In genomic region chr15:66850078-66850991, GRCh38 we compare ENCODE assay signal across 11 cellular contexts.
DNase-seq lines count a peak whose midpoint lies in the region; ATAC-seq and TF ChIP-seq lines count a peak whose summit lies in the region.
"Had no signal": no experiment of that assay in that cellular context is flagged by ENCODE, and none has a peak within 500 bp of the region (broad histone marks: within the 10 kb centered on the region; RNA-seq: fewer than 3 reads in every experiment).

No MANE protein-coding gene starts in this region.

- no peak for TF ChIP-seq CTCF in coronary artery (IDR thresholded peaks at IDR 0.05)
- no peak for TF ChIP-seq CTCF in mesothelial cell of epicardium (IDR thresholded peaks at IDR 0.05; ENCODE audit: unreplicated experiment)

- DNase-seq in activated CD8-positive, alpha-beta memory T cell treated with anti-CD3 and anti-CD28 coated beads for 24 hours: peak; percentile 50
- no peak for DNase-seq in activated CD8-positive, alpha-beta memory T cell treated with anti-CD3 and anti-CD28 coated beads, Interleukin-2, amount 50 U/mL, for 4 hours
- DNase-seq in coronary artery (ENCODE audit: low spot score): peak; percentile 83
- no peak for DNase-seq in mesothelial cell of epicardium (ENCODE audit: low spot score in 2 of 2, unreplicated experiment in 2 of 2)
- DNase-seq in aorta: peak; percentile 76 to 83
- DNase-seq in effector memory CD4-positive, alpha-beta T cell: no peak
- no peak for DNase-seq in NCI-H187 (lab: John Stamatoyannopoulos, UW)

- no peaks in the 10 kb centered on the region for H3K27me3 Mint-ChIP-seq in mesothelial cell of epicardium (ENCODE audit: low read depth)

- peaks cover 72% of the 10 kb centered on the region for H3K4me1 Mint-ChIP-seq in mesothelial cell of epicardium

- peak overlapping the region; percentile 97 for H3K27ac Mint-ChIP-seq in mesothelial cell of epicardium
- H3K27ac Mint-ChIP-seq: activated T-helper 2 cell treated with anti-CD3 and anti-CD28 coated beads, Interferon-gamma antibody, Interleukin-2, Interleukin-4, amounts not matched to agents 10 μg/mL and 5 μg/mL and 100 μg/mL, durations not matched to agents 14 hours and 24 hours and 36 hours; effector memory CD8-positive, alpha-beta T cell; T-cell had no signal

- H3K4me3 Mint-ChIP-seq in mesothelial cell of epicardium: peak overlapping the region; percentile 30

- 13 to 16% methylated on average over 25 of the region's 25 CpGs for WGBS in aorta, 2 donors

- H3K4me1 ChIP-seq in aorta (ENCODE audit: control insufficient read depth in 1 of 2, insufficient read depth in 2 of 2, low read length in 2 of 2): no peaks in the 10 kb centered on the region
- H3K4me1 ChIP-seq in effector memory CD4-positive, alpha-beta T cell (ENCODE audit: control insufficient read depth, insufficient read depth, low read length, poor library complexity, severe bottlenecking): no peaks in the 10 kb centered on the region

- no peaks in the 10 kb centered on the region for H3K9me3 Mint-ChIP-seq in mesothelial cell of epicardium
- H3K9me3 Mint-ChIP-seq: activated T-helper 2 cell treated with anti-CD3 and anti-CD28 coated beads, Interferon-gamma antibody, Interleukin-2, Interleukin-4, amounts not matched to agents 10 μg/mL and 5 μg/mL and 100 μg/mL, durations not matched to agents 14 hours and 24 hours and 36 hours; effector memory CD8-positive, alpha-beta T cell; T-cell had no signal

- intact Hi-C loops in aorta (cut with DNase I): loop anchor here (2.0 to 5.0 kb wide), 4 partner anchors 76 to 248 kb away; partner anchors contain the start of gene SMAD6 (in 1 of the 2)

- H3K27ac ChIP-seq in coronary artery (peak overlapping the region; percentile 85 to 91), aorta (ENCODE audit: low read depth in 1 of 2, low read length in 2 of 2) (peak overlapping the region; percentile 52 to 90)
- H3K27ac ChIP-seq in effector memory CD4-positive, alpha-beta T cell (ENCODE audit: insufficient read depth, low read length, poor library complexity, severe bottlenecking): no peak overlapping the region

- peak; percentile 22 for ATAC-seq in aorta (ENCODE audit: low FRiP score)
- no peak for ATAC-seq in HG03571 (IDR thresholded peaks at IDR 0.05; ENCODE audit: unreplicated experiment)

- no peaks in the 10 kb centered on the region for H3K36me3 ChIP-seq in aorta (ENCODE audit: control insufficient read depth in 1 of 2, insufficient read depth in 2 of 2, low read length in 1 of 2)
- H3K36me3 ChIP-seq in effector memory CD4-positive, alpha-beta T cell (ENCODE audit: control insufficient read depth, insufficient read depth, low read length): no peaks in the 10 kb centered on the region

- peak overlapping the region; percentile 21 for H3K4me3 ChIP-seq in coronary artery
- no peak overlapping the region for H3K4me3 ChIP-seq in aorta (ENCODE audit: low read length in 2 of 2)
- H3K4me3 ChIP-seq in effector memory CD4-positive, alpha-beta T cell (ENCODE audit: insufficient read depth, low read depth, low read length, poor library complexity, severe bottlenecking): no peak overlapping the region

- H3K27me3 ChIP-seq in aorta (ENCODE audit: control insufficient read depth in 1 of 2, insufficient read depth in 2 of 2, low read length in 1 of 2): no peaks in the 10 kb centered on the region
- no peaks in the 10 kb centered on the region for H3K27me3 ChIP-seq in effector memory CD4-positive, alpha-beta T cell (replicated peaks; ENCODE audit: control insufficient read depth, insufficient read depth, low read length, poor library complexity, severe bottlenecking)

- no peaks in the 10 kb centered on the region for H3K36me3 Mint-ChIP-seq in mesothelial cell of epicardium
- H3K36me3 Mint-ChIP-seq: T-cell had no signal

- no peaks in the 10 kb centered on the region for H3K9me3 ChIP-seq in aorta (ENCODE audit: control insufficient read depth, low read length)
- no peaks in the 10 kb centered on the region for H3K9me3 ChIP-seq in effector memory CD4-positive, alpha-beta T cell (ENCODE audit: control insufficient read depth, low read length)

Comparison
In these comparisons a context has a peak if more than half of its experiments do, and no peak if none do; other contexts are left out.
1. DNase-seq: peak in activated CD8-positive, alpha-beta memory T cell treated with anti-CD3 and anti-CD28 coated beads for 24 hours (single experiment), coronary artery (single experiment) and aorta (2 of 2); none in activated CD8-positive, alpha-beta memory T cell treated with anti-CD3 and anti-CD28 coated beads, Interleukin-2, amount 50 U/mL, for 4 hours (single experiment), mesothelial cell of epicardium (0 of 2), effector memory CD4-positive, alpha-beta T cell (0 of 3) and NCI-H187 (0 of 2).